21 cellular contexts compared by ENCODE assay signal in genomic region chrX:44439242-44439641, GRCh38.
DNase-seq lines count a peak whose midpoint lies in the region; ATAC-seq, FAIRE-seq and TF ChIP-seq lines count a peak whose summit lies in the region.
"Had no signal": no experiment of that assay in that cellular context is flagged by ENCODE, and none has a peak within 500 bp of the region (broad histone marks: within the 10 kb centered on the region; RNA-seq: fewer than 3 reads in every experiment).

No MANE protein-coding gene starts in this region.

- TF ChIP-seq CTCF in breast epithelium (IDR thresholded peaks at IDR 0.05) (no peak), Panc1 (IDR thresholded peaks at IDR 0.05) (no peak), osteoblast (IDR thresholded peaks at IDR 0.05; ENCODE audit: extremely low read depth, low read depth, low read length) (no peak)

- BruUV-seq in Panc1 (replicated peaks; lab: Mats Ljungman, UMichigan): no TSS peak

- in situ Hi-C loops in T47D (cut with HindIII; ENCODE audit: low pct_unique_long_range_greater_than_20kb, low sequenced_read_pairs): no loop called here
- in situ Hi-C loops in Panc1 (cut with HindIII; ENCODE audit: low pct_unique_long_range_greater_than_20kb, low sequenced_read_pairs): no loop called here

- no peak overlapping the region for H2AFZ ChIP-seq in osteoblast (ENCODE audit: low read length)
- H2AFZ ChIP-seq: GM23248 had no signal

- no peak overlapping the region for H3K27ac ChIP-seq in breast epithelium
- no peak overlapping the region for H3K27ac ChIP-seq in Panc1 (ENCODE audit: low read length)
- no peak overlapping the region for H3K27ac ChIP-seq in osteoblast (ENCODE audit: low read depth, low read length)
- H3K27ac ChIP-seq in SJCRH30: no peak overlapping the region
- H3K27ac ChIP-seq: 22Rv1; BLaER1 treated with 17β-estradiol and CSF1 and Interleukin-3, amounts not matched to agents 10 nM and 100 nM; GM23248; HL-60 had no signal

- H3K4me2 ChIP-seq in osteoblast (ENCODE audit: insufficient read depth, low read length): peak overlapping the region; percentile 18
- H3K4me2 ChIP-seq: BLaER1 treated with 17β-estradiol and CSF1 and Interleukin-3, amounts not matched to agents 10 nM and 100 nM had no signal

- peak; percentile 76 for ATAC-seq in Panc1
- no peak for ATAC-seq in GM18511 (IDR thresholded peaks at IDR 0.05; ENCODE audit: unreplicated experiment)
- no peak for ATAC-seq in GM19324 (IDR thresholded peaks at IDR 0.05; ENCODE audit: low FRiP score, unreplicated experiment)
- ATAC-seq: HCT116 had no signal

- FAIRE-seq in urothelium cell line (lab: Jason Lieb, UNC): no peak
- FAIRE-seq: GM12892, GM19239, H54 had no signal

- H3K9me3 ChIP-seq in breast epithelium (no peaks in the 10 kb centered on the region), Panc1 (ENCODE audit: control insufficient read depth, insufficient read depth, low read depth, low read length) (no peaks in the 10 kb centered on the region), osteoblast (ENCODE audit: low read depth, low read length) (no peaks in the 10 kb centered on the region), SJCRH30 (replicated peaks) (no peaks in the 10 kb centered on the region)

- peak; percentile 18 to 67 for DNase-seq in T47D (ENCODE audit: low read depth in 1 of 2, low spot score in 1 of 2)
- no peak for DNase-seq in breast epithelium (ENCODE audit: low spot score in 2 of 2)
- no peak for DNase-seq in Panc1 (ENCODE audit: low read depth, low spot score)
- peak; percentile 22 for DNase-seq in osteoblast (ENCODE audit: insufficient read length, low spot score, missing footprints)
- no peak for DNase-seq in urothelium cell line (ENCODE audit: low spot score)
- no peak for DNase-seq in SJCRH30
- DNase-seq: ACHN; Calu3; CD4-positive, alpha-beta T cell; DND-41; GDM1; GM23248 had no signal

- CTCF ChIA-PET in Panc1 (lab: Charles Lee): no interaction called here

- H3K4me1 ChIP-seq in breast epithelium (no peaks in the 10 kb centered on the region), Panc1 (ENCODE audit: control insufficient read depth, insufficient read depth, low read length) (no peaks in the 10 kb centered on the region), osteoblast (ENCODE audit: insufficient read depth, low read length) (no peaks in the 10 kb centered on the region), SJCRH30 (no peaks in the 10 kb centered on the region)
- H3K4me1 ChIP-seq: BLaER1 treated with 17β-estradiol and CSF1 and Interleukin-3, amounts not matched to agents 10 nM and 100 nM had no signal

- H3K27me3 ChIP-seq in breast epithelium: peaks cover 0 to 6% of the 10 kb centered on the region in 2 donors
- H3K27me3 ChIP-seq in Panc1 (ENCODE audit: control insufficient read depth, insufficient read depth, low read length): no peaks in the 10 kb centered on the region
- H3K27me3 ChIP-seq in osteoblast (ENCODE audit: insufficient read depth, low read length): no peaks in the 10 kb centered on the region
- H3K27me3 ChIP-seq in SJCRH30: no peaks in the 10 kb centered on the region
- H3K27me3 ChIP-seq: BLaER1 treated with 17β-estradiol and CSF1 and Interleukin-3, amounts not matched to agents 10 nM and 100 nM had no signal

- no peaks in the 10 kb centered on the region for H3K79me2 ChIP-seq in osteoblast (ENCODE audit: insufficient read depth, low read length)

- H4K20me1 ChIP-seq in osteoblast (ENCODE audit: insufficient read depth, low read length): no peaks in the 10 kb centered on the region
- H4K20me1 ChIP-seq: BLaER1 treated with 17β-estradiol and CSF1 and Interleukin-3, amounts not matched to agents 10 nM and 100 nM had no signal

- H3K4me3 ChIP-seq in breast epithelium (no peak overlapping the region), Panc1 (ENCODE audit: low read depth in 2 of 2, low read length in 2 of 2) (no peak overlapping the region), osteoblast (ENCODE audit: insufficient read depth, low read length) (no peak overlapping the region), SJCRH30 (no peak overlapping the region)
- H3K4me3 ChIP-seq: BLaER1 treated with 17β-estradiol and CSF1 and Interleukin-3, amounts not matched to agents 10 nM and 100 nM; GM23248 had no signal

- POLR2A ChIA-PET in Panc1 (lab: Charles Lee): no interaction called here

- H3K36me3 ChIP-seq in breast epithelium (no peaks in the 10 kb centered on the region), Panc1 (ENCODE audit: control insufficient read depth, insufficient read depth, low read length) (no peaks in the 10 kb centered on the region), osteoblast (ENCODE audit: insufficient read depth, low read length) (no peaks in the 10 kb centered on the region), SJCRH30 (no peaks in the 10 kb centered on the region)
- H3K36me3 ChIP-seq: BLaER1 treated with 17β-estradiol and CSF1 and Interleukin-3, amounts not matched to agents 10 nM and 100 nM had no signal

- intact Hi-C loops in breast epithelium (cut with DNase I; ENCODE audit: low total_unique reads): no loop called here
- intact Hi-C loops in Panc1 (cut with micrococcal nuclease; ENCODE audit: unreplicated experiment): no loop called here

- no peak for TF ChIP-seq POLR2A in breast epithelium (IDR thresholded peaks at IDR 0.05)

Comparison
In these comparisons a context has a peak if more than half of its experiments do, and no peak if none do; other contexts are left out.
1. DNase-seq: peak in T47D (2 of 2) and osteoblast (single experiment); none in breast epithelium (0 of 2), Panc1 (single experiment), urothelium cell line (single experiment) and SJCRH30 (0 of 2).